ENCODE assay signal across 8 cellular contexts in genomic region chr3:171162986-171163723, GRCh38.
A peak's percentile ranks its signal among the peaks of the same experiment; 100 is the strongest.
DNase-seq lines count a peak whose midpoint lies in the region; ATAC-seq, FAIRE-seq and TF ChIP-seq lines count a peak whose summit lies in the region.
"Had no signal": no experiment of that assay in that cellular context is flagged by ENCODE, and none has a peak within 500 bp of the region (broad histone marks: within the 10 kb centered on the region; RNA-seq: fewer than 3 reads in every experiment).

No MANE protein-coding gene starts in this region.

- peaks cover 15 to 17% of the 10 kb centered on the region in 2 donors for H3K4me1 Mint-ChIP-seq in natural killer cell

- no peak overlapping the region for H3K9ac ChIP-seq in K562 (ENCODE audit: insufficient read depth in 1 of 2, low read depth in 2 of 2, low read length in 2 of 2)

- H4K20me1 ChIP-seq in K562 (replicated peaks; ENCODE audit: control insufficient read depth, insufficient read depth, low read length) = no peaks in the 10 kb centered on the region; the same call in 1 of the 2 replicates

- no peak for FAIRE-seq in K562 (lab: Jason Lieb, UNC)

- H3K9me3 ChIP-seq in K562 (replicated peaks; ENCODE audit: control insufficient read depth, insufficient read depth, low read depth, low read length) = peaks cover 7% of the 10 kb centered on the region

- TF ChIP-seq RAD21 in K562 (CRISPR knock-in tag; conservative IDR thresholded peaks at IDR 0.05 in 1 of 2, IDR thresholded peaks at IDR 0.05 in 1 of 2) = peak; percentile 69 to 81

- DNase-seq in GM10266 (ENCODE audit: extremely low spot score) = peak; percentile 61
- peak; percentile 62 for DNase-seq in KBM-7
- peak; percentile 27 to 56 (median 40) for DNase-seq in K562 (ENCODE audit: extremely low read depth in 1 of 4, low spot score in 3 of 4)
- DNase-seq in natural killer cell = no peak
- DNase-seq in midbrain (lab: John Stamatoyannopoulos, UW) = no peak
- DNase-seq in NK-92 treated with Interleukin-12 subunit alpha and Interleukin-12 subunit beta, amount 100 ng/mL, for 24 hours (lab: John Stamatoyannopoulos, UW) = no peak

- in situ Hi-C loops in KBM-7 (cut with MboI; ENCODE audit: low pct_unique_long_range_greater_than_20kb, low sequenced_read_pairs) (loop anchor here (25.0 kb wide), 1 partner anchor 399 kb away; no protein-coding TSS in a partner anchor), K562 (cut with MboI) (no loop called here)

- H2AFZ ChIP-seq in K562 (ENCODE audit: low read depth, low read length) = no peak overlapping the region

- peaks cover 0 to 2% of the 10 kb centered on the region in 2 donors for H3K9me3 Mint-ChIP-seq in natural killer cell

- intact Hi-C loops in K562 (cut with micrococcal nuclease) (no loop called here), natural killer cell (cut with micrococcal nuclease) (loop anchor here (1.0 kb wide), 1 partner anchor 403 kb away; no protein-coding TSS in a partner anchor)

- no peak overlapping the region for H3K4me3 Mint-ChIP-seq in natural killer cell
- H3K4me3 Mint-ChIP-seq: IgD-negative memory B cell had no signal

- H3K4me1 ChIP-seq in K562 (replicated peaks in 1 of 2; ENCODE audit: control insufficient read depth in 2 of 2, insufficient read depth in 2 of 2, low read length in 2 of 2) = peaks cover 11 to 23% of the 10 kb centered on the region in 2 experiments

- no peaks in the 10 kb centered on the region for H3K27me3 Mint-ChIP-seq in natural killer cell (ENCODE audit: low read depth in 2 of 2)
- H3K27me3 Mint-ChIP-seq: IgD-negative memory B cell had no signal

- H3K36me3 Mint-ChIP-seq in natural killer cell = peaks cover 36% of the 10 kb centered on the region

- no peaks in the 10 kb centered on the region for H3K9me1 ChIP-seq in K562 (ENCODE audit: control insufficient read depth, insufficient read depth, low read length)

- TF ChIP-seq CTCF in GM10266 (IDR thresholded peaks at IDR 0.05; ENCODE audit: control insufficient read depth, insufficient read depth, low read depth, missing control alignments) (peak; percentile 83), K562 (IDR thresholded peaks at IDR 0.05 in 2 of 3, conservative IDR thresholded peaks at IDR 0.05 in 1 of 3; ENCODE audit: insufficient read depth in 2 of 3, low read depth in 1 of 3, low read length in 3 of 3) (peak; percentile 54 to 67 (median 67); a peak in 5 of 6 replicates), natural killer cell (IDR thresholded peaks at IDR 0.05) (peak; percentile 72)

- no peak for TF ChIP-seq POLR2A in K562 (conservative IDR thresholded peaks at IDR 0.05)

- peak overlapping the region in 1 of 2 donors; percentile 60 for H3K27ac Mint-ChIP-seq in natural killer cell
- H3K27ac Mint-ChIP-seq: IgD-negative memory B cell had no signal

- H3K36me3 ChIP-seq in K562 (ENCODE audit: control insufficient read depth, insufficient read depth, low read length) = peaks cover 50% of the 10 kb centered on the region

- no peak overlapping the region for H3K27ac ChIP-seq in K562 (ENCODE audit: extremely low read depth, low read depth, low read length)

- CTCF ChIA-PET in K562 (lab: Yijun Ruan, JAX; ENCODE audit: low intra/inter-chr PET ratio) = interaction anchor here (2.2 kb wide), 1 partner anchor 403 kb away, joined by 13 read pairs; no protein-coding TSS in a partner anchor

- POLR2A ChIA-PET in K562 (lab: Yijun Ruan, JAX) = no interaction called here

- no peak overlapping the region for H3K4me2 ChIP-seq in K562 (ENCODE audit: insufficient read depth, low read length)

- TF ChIP-seq EP300 in K562 (IDR thresholded peaks at IDR 0.05; ENCODE audit: low read length) = no peak

- ATAC-seq in K562 = no peak
- ATAC-seq in natural killer cell = peak in 1 of 3 donors; percentile 35
- no peak for ATAC-seq in GM21737 (IDR thresholded peaks at IDR 0.05; ENCODE audit: unreplicated experiment)

- H3K27me3 ChIP-seq in K562 (ENCODE audit: control insufficient read depth in 2 of 2, insufficient read depth in 2 of 2, low read length in 2 of 2) = no peaks in the 10 kb centered on the region

- BruUV-seq in K562 (replicated peaks; lab: Mats Ljungman, UMichigan) = no TSS peak

- H3K79me2 ChIP-seq in K562 (ENCODE audit: control insufficient read depth, insufficient read depth, low read length) = no peaks in the 10 kb centered on the region

- no peak overlapping the region for H3K4me3 ChIP-seq in K562

TF ChIP-seq in K562, 482 proteins besides CTCF, POLR2A, EP300 and RAD21 (continues in another document):
- TF ChIP-seq, protein P1, sequence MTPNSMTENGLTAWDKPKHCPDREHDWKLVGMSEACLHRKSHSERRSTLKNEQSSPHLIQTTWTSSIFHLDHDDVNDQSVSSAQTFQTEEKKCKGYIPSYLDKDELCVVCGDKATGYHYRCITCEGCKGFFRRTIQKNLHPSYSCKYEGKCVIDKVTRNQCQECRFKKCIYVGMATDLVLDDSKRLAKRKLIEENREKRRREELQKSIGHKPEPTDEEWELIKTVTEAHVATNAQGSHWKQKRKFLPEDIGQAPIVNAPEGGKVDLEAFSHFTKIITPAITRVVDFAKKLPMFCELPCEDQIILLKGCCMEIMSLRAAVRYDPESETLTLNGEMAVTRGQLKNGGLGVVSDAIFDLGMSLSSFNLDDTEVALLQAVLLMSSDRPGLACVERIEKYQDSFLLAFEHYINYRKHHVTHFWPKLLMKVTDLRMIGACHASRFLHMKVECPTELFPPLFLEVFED (CRISPR knock-in tag; conservative IDR thresholded peaks at IDR 0.05) = no peak
- TF ChIP-seq, protein P2, sequence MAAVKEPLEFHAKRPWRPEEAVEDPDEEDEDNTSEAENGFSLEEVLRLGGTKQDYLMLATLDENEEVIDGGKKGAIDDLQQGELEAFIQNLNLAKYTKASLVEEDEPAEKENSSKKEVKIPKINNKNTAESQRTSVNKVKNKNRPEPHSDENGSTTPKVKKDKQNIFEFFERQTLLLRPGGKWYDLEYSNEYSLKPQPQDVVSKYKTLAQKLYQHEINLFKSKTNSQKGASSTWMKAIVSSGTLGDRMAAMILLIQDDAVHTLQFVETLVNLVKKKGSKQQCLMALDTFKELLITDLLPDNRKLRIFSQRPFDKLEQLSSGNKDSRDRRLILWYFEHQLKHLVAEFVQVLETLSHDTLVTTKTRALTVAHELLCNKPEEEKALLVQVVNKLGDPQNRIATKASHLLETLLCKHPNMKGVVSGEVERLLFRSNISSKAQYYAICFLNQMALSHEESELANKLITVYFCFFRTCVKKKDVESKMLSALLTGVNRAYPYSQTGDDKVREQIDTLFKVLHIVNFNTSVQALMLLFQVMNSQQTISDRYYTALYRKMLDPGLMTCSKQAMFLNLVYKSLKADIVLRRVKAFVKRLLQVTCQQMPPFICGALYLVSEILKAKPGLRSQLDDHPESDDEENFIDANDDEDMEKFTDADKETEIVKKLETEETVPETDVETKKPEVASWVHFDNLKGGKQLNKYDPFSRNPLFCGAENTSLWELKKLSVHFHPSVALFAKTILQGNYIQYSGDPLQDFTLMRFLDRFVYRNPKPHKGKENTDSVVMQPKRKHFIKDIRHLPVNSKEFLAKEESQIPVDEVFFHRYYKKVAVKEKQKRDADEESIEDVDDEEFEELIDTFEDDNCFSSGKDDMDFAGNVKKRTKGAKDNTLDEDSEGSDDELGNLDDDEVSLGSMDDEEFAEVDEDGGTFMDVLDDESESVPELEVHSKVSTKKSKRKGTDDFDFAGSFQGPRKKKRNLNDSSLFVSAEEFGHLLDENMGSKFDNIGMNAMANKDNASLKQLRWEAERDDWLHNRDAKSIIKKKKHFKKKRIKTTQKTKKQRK (IDR thresholded peaks at IDR 0.05; ENCODE audit: borderline replicate concordance, low read depth, low read length) = no peak
- TF ChIP-seq USF1 (CRISPR knock-in tag; IDR thresholded peaks at IDR 0.05) = no peak
- no peak for TF ChIP-seq ZNF695 (CRISPR knock-in tag; IDR thresholded peaks at IDR 0.05)
- no peak for TF ChIP-seq HMG20A (CRISPR knock-in tag; conservative IDR thresholded peaks at IDR 0.05)
- TF ChIP-seq PPARD (CRISPR knock-in tag; IDR thresholded peaks at IDR 0.05) = no peak
- TF ChIP-seq ZNF583 (CRISPR knock-in tag; IDR thresholded peaks at IDR 0.05) = no peak
- no peak for TF ChIP-seq ZNF444 (CRISPR knock-in tag; IDR thresholded peaks at IDR 0.05)
- TF ChIP-seq TEAD2 (tag; IDR thresholded peaks at IDR 0.05) = no peak
- peak; percentile 57; the same call in 1 of the 2 replicates for TF ChIP-seq KLF16 (IDR thresholded peaks at IDR 0.05)
- no peak for TF ChIP-seq NEUROD1 (IDR thresholded peaks at IDR 0.05; ENCODE audit: borderline replicate concordance, low read depth, low read length, partially characterized antibody)
- TF ChIP-seq FOXK2 (conservative IDR thresholded peaks at IDR 0.05 in 1 of 2, IDR thresholded peaks at IDR 0.05 in 1 of 2; ENCODE audit: low read depth in 2 of 2) = peak in 1 of 2 experiments; percentile 62; a peak in 2 of 4 replicates
- no peak for TF ChIP-seq CEBPG (CRISPR knock-in tag; IDR thresholded peaks at IDR 0.05)
- no peak for TF ChIP-seq CEBPG (tag; conservative IDR thresholded peaks at IDR 0.05 in 1 of 2, IDR thresholded peaks at IDR 0.05 in 1 of 2)
- TF ChIP-seq, protein P3, sequence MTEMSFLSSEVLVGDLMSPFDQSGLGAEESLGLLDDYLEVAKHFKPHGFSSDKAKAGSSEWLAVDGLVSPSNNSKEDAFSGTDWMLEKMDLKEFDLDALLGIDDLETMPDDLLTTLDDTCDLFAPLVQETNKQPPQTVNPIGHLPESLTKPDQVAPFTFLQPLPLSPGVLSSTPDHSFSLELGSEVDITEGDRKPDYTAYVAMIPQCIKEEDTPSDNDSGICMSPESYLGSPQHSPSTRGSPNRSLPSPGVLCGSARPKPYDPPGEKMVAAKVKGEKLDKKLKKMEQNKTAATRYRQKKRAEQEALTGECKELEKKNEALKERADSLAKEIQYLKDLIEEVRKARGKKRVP (CRISPR knock-in tag; IDR thresholded peaks at IDR 0.05) = no peak
- no peak for TF ChIP-seq SNIP1 (IDR thresholded peaks at IDR 0.05; ENCODE audit: low read depth)
- TF ChIP-seq MECOM (CRISPR knock-in tag; IDR thresholded peaks at IDR 0.05) = no peak
- no peak for TF ChIP-seq POLR2G (IDR thresholded peaks at IDR 0.05; ENCODE audit: low read depth, low read length)
- no peak for TF ChIP-seq WHSC1 (IDR thresholded peaks at IDR 0.05; ENCODE audit: low read length)
- TF ChIP-seq GABPA (tag; conservative IDR thresholded peaks at IDR 0.05; ENCODE audit: low read depth) = no peak
- TF ChIP-seq BCOR (IDR thresholded peaks at IDR 0.05) = no peak
- TF ChIP-seq RCOR1 (IDR thresholded peaks at IDR 0.05; ENCODE audit: borderline replicate concordance in 1 of 2, low read depth in 2 of 2, low read length in 2 of 2) = no peak
- TF ChIP-seq HLTF (IDR thresholded peaks at IDR 0.05) = no peak

Comparison
In these comparisons a context has a peak if more than half of its experiments do, and no peak if none do; other contexts are left out.
1. DNase-seq: peak in GM10266 (single experiment), KBM-7 (single experiment) and K562 (4 of 4); none in natural killer cell (single experiment), midbrain (single experiment) and NK-92 treated with Interleukin-12 subunit alpha and Interleukin-12 subunit beta, amount 100 ng/mL, for 24 hours (single experiment).
2. Peak in every context shown above with its lines, with median percentiles within 50 percentile points of each other: CTCF ChIP-seq.